In the genomic region with DNA sequence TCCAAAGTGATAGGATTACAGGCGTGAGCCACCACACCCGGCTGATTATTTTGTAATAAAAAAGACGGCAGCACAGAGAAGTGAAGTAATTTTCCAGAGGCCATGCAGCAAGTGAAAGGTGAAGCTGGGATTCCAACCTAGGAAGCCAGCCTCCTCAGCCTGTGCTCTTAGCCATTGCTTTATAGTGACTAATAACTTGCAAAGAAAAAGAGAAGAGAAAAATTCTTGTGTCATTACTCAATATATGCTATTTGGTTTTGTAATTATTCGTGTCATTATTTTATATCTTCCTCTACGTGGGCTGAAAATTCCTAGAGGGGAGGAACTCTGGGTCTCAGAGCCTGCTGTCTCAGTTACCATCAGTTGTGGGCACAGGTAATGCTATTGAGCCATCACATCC, we compare ENCODE assay signal across 10 cellular contexts. TPM values are rescaled to one million over a fixed set of nuclear protein-coding genes. Genes with fewer than 3 reads are reported as not detected.
DNase-seq lines count a peak whose midpoint lies in the region; ATAC-seq, FAIRE-seq and TF ChIP-seq lines count a peak whose summit lies in the region.
"Had no signal": no experiment of that assay in that cellular context is flagged by ENCODE, and none has a peak within 500 bp of the region (broad histone marks: within the 10 kb centered on the region; RNA-seq: fewer than 3 reads in every experiment).

No MANE protein-coding gene starts in this region.

- TF ChIP-seq CTCF in HepG2 (CRISPR knock-in tag; IDR thresholded peaks at IDR 0.05) (no peak), right lobe of liver (IDR thresholded peaks at IDR 0.05) (no peak), RWPE2 (IDR thresholded peaks at IDR 0.05; ENCODE audit: poor library complexity, severe bottlenecking) (no peak)

- DNase-seq in HepG2 (ENCODE audit: low spot score): no peak
- no peak for DNase-seq in right lobe of liver
- no peak for DNase-seq in RWPE2 (ENCODE audit: low spot score)
- peak; percentile 54 for DNase-seq in fibroblast of peridontal ligament (ENCODE audit: extremely low read depth)
- DNase-seq in NCI-H146 (lab: John Stamatoyannopoulos, UW): no peak
- no peak for DNase-seq in HPDE6-E6E7 (ENCODE audit: extremely low spot score)
- DNase-seq in activated CD8-positive, alpha-beta memory T cell treated with anti-CD3 and anti-CD28 coated beads, Interleukin-2, amount 50 U/mL, for 48 hours: no peak
- DNase-seq: effector CD4-positive, alpha-beta T cell had no signal

- H4K20me1 ChIP-seq in HepG2 (ENCODE audit: insufficient read depth, low read length): peaks cover 8% of the 10 kb centered on the region

- no peak overlapping the region for H2AFZ ChIP-seq in HepG2 (ENCODE audit: low read length)
- H2AFZ ChIP-seq: neural progenitor cell had no signal

- H3K4me2 ChIP-seq in HepG2 (ENCODE audit: low read depth, low read length): peak overlapping the region; percentile 91; the same call in 1 of the 2 replicates
- H3K4me2 ChIP-seq: neural progenitor cell had no signal

- in situ Hi-C loops in HepG2 (cut with HindIII; ENCODE audit: extremely low pct_ligation_motif_present, low pct_unique_long_range_greater_than_20kb): loop anchor here (5.0 kb wide), 1 partner anchor 55 kb away; no protein-coding TSS in a partner anchor

- H3K79me2 ChIP-seq in HepG2 (ENCODE audit: insufficient read depth, low read length): peaks cover 27% of the 10 kb centered on the region

- TF ChIP-seq EP300 in HepG2 (IDR thresholded peaks at IDR 0.05; ENCODE audit: low read depth in 2 of 2, low read length in 2 of 2) (no peak), HepG2 (CRISPR knock-in tag; IDR thresholded peaks at IDR 0.05; ENCODE audit: borderline replicate concordance) (no peak)

- BruUV-seq in HepG2 (replicated peaks; lab: Mats Ljungman, UMichigan): no TSS peak

- H3K27me3 ChIP-seq in HepG2 (ENCODE audit: control insufficient read depth in 1 of 2, insufficient read depth in 2 of 2, low read length in 2 of 2): no peaks in the 10 kb centered on the region; a peak in 2 of 5 replicates
- H3K27me3 ChIP-seq in right lobe of liver: no peaks in the 10 kb centered on the region
- H3K27me3 ChIP-seq in RWPE2 (ENCODE audit: insufficient read depth, poor library complexity, severe bottlenecking): no peaks in the 10 kb centered on the region

- POLR2A ChIA-PET in HepG2 (lab: Yijun Ruan, JAX): interaction anchor here (0.6 to 5.3 kb wide), 4 partner anchors 9 to 42 kb away, joined by 3 to 57 read pairs (median 4); no protein-coding TSS in a partner anchor

- WGBS in HepG2 (ENCODE audit: low lambda C conversion rate): 15% methylated on average over 5 of the region's 5 CpGs
- 50% methylated on average over 5 of the region's 5 CpGs for whole genome bisulfite sequencing in right lobe of liver (ENCODE audit: insufficient coverage, low coverage, low lambda C conversion rate, missing lambda C conversion rate)

- TF ChIP-seq RAD21 in HepG2 (CRISPR knock-in tag; IDR thresholded peaks at IDR 0.05): no peak

- TF ChIP-seq POLR2A in HepG2 (IDR thresholded peaks at IDR 0.05; ENCODE audit: insufficient read depth in 1 of 2, low read depth in 2 of 2, low read length in 2 of 2) (no peak), right lobe of liver (IDR thresholded peaks at IDR 0.05) (no peak)

- ATAC-seq in HepG2 (no peak), right lobe of liver (no peak), RWPE2 (ENCODE audit: low read depth) (peak; percentile 49), GM19324 (IDR thresholded peaks at IDR 0.05; ENCODE audit: low FRiP score, unreplicated experiment) (no peak)

- FAIRE-seq in HepG2 (lab: Jason Lieb, UNC): no peak

- CTCF ChIA-PET in HepG2 (lab: Yijun Ruan, JAX; ENCODE audit: low intra/inter-chr PET ratio, low total read pairs): no interaction called here

- H3K9me3 ChIP-seq in HepG2 (ENCODE audit: low read length) (no peaks in the 10 kb centered on the region), right lobe of liver (no peaks in the 10 kb centered on the region), RWPE2 (ENCODE audit: severe bottlenecking) (no peaks in the 10 kb centered on the region)

- no peak overlapping the region for H3K4me3 ChIP-seq in HepG2 (replicated peaks in 1 of 3; ENCODE audit: insufficient read depth in 1 of 3, low read depth in 2 of 3, low read length in 3 of 3)
- no peak overlapping the region for H3K4me3 ChIP-seq in right lobe of liver
- no peak overlapping the region for H3K4me3 ChIP-seq in RWPE2 (ENCODE audit: severe bottlenecking)
- H3K4me3 ChIP-seq: neural progenitor cell had no signal

- H3K4me1 ChIP-seq in HepG2 (ENCODE audit: insufficient read depth, low read length) (peaks cover 38% of the 10 kb centered on the region), right lobe of liver (peaks cover 0 to 9% (median 3%) of the 10 kb centered on the region in 4 donors), RWPE2 (ENCODE audit: insufficient read depth, poor library complexity, severe bottlenecking) (peaks cover 15% of the 10 kb centered on the region)

- H3K36me3 ChIP-seq in HepG2 (replicated peaks in 1 of 2; ENCODE audit: control insufficient read depth in 1 of 2, insufficient read depth in 2 of 2, low read length in 2 of 2) (no peaks in the 10 kb centered on the region), right lobe of liver (no peaks in the 10 kb centered on the region), RWPE2 (ENCODE audit: low read depth) (peaks cover 25% of the 10 kb centered on the region)
- H3K36me3 ChIP-seq: neural progenitor cell had no signal

- intact Hi-C loops in HepG2 (cut with micrococcal nuclease; ENCODE audit: unreplicated experiment) (loop anchor here (5.0 kb wide), 1 partner anchor 65 kb away; a partner anchor contains a TSS), right lobe of liver (cut with DNase I) (loop anchor here (5.0 to 10.0 kb wide), 2 partner anchors 48 to 55 kb away; no protein-coding TSS in a partner anchor)

- no peak overlapping the region for H3K9ac ChIP-seq in HepG2 (ENCODE audit: insufficient read depth, low read depth, low read length)
- H3K9ac ChIP-seq: neural progenitor cell had no signal

- H3K27ac ChIP-seq in HepG2 (ENCODE audit: extremely low read length, insufficient read depth, low read length) (no peak overlapping the region), right lobe of liver (no peak overlapping the region), RWPE2 (ENCODE audit: poor library complexity, severe bottlenecking) (peak overlapping the region; percentile 97)
- H3K27ac ChIP-seq: neural progenitor cell had no signal

RNA-seq across cellular contexts. Expression of a gene that starts 1.6 kb away (rescaled TPM):
- 3.0 and 3.5 TPM in 2 replicates for total RNA-seq in HepG2 (2016; rRNA removed; fragmentation: Illumina TruSeq; extraction: Trizol)
- 0.71 and 0.81 TPM in 2 replicates for total RNA-seq in HepG2 (2016; cell fraction: cytosol; rRNA removed; fragmentation: Illumina TruSeq; extraction: Trizol; ENCODE audit: low read depth)
- 2.3 and 3.4 TPM in 2 replicates for total RNA-seq in HepG2 (2016; cell fraction: insoluble cytoplasmic fraction; rRNA removed; fragmentation: Illumina TruSeq; extraction: Trizol)
- 2.1 and 2.2 TPM in 2 replicates for total RNA-seq in HepG2 (2016; cell fraction: membrane; rRNA removed; fragmentation: Illumina TruSeq; extraction: Trizol)
- 3.7 and 4.2 TPM in 2 replicates for total RNA-seq in HepG2 (2016; cell fraction: nucleus; rRNA removed; fragmentation: Illumina TruSeq; extraction: Trizol)
- polyA plus RNA-seq in HepG2 (2011; rRNA removed): 2.5 and 3.1 TPM in 2 replicates
- polyA plus RNA-seq in HepG2 (2011; cell fraction: cytosol; rRNA removed): 2.4 and 2.6 TPM in 2 replicates
- polyA plus RNA-seq in HepG2 (2011; cell fraction: nucleus; rRNA removed): 4.5 and 4.9 TPM in 2 replicates
- polyA plus RNA-seq in HepG2 (2012): 1.8 and 2.7 TPM in 2 replicates
- 0.26 TPM in 2 replicates for polyA plus RNA-seq in HepG2 (2016; cell fraction: cytosol; fragmentation: Illumina TruSeq; extraction: Trizol; ENCODE audit: low read depth)
- polyA plus RNA-seq in HepG2 (2016; cell fraction: insoluble cytoplasmic fraction; fragmentation: Illumina TruSeq; extraction: Trizol; ENCODE audit: low read depth): 1.9 TPM in 2 replicates
- polyA plus RNA-seq in HepG2 (2016; cell fraction: membrane; fragmentation: Illumina TruSeq; extraction: Trizol; ENCODE audit: low read depth): 0.66 and 0.70 TPM in 2 replicates
- 3.4 and 3.9 TPM in 2 replicates for polyA plus RNA-seq in HepG2 (2016; cell fraction: nucleus; fragmentation: Illumina TruSeq; extraction: Trizol; ENCODE audit: insufficient read depth, low read depth)
- polyA minus RNA-seq in HepG2 (2011; rRNA and poly(A)+ RNA removed; ENCODE audit: low replicate concordance): 4.2 and 7.4 TPM in 2 replicates
- 2.6 TPM in 2 replicates for polyA minus RNA-seq in HepG2 (2011; cell fraction: cytosol; rRNA and poly(A)+ RNA removed)
- polyA minus RNA-seq in HepG2 (2011; cell fraction: nucleus; rRNA and poly(A)+ RNA removed): 5.2 and 7.2 TPM in 2 replicates
- total RNA-seq in right lobe of liver: 1 to 10 TPM; 2.0 to 6.2 (median 3.4) TPM

RNA-seq across cellular contexts. Expression of a gene that starts 53.1 kb away (rescaled TPM):
- total RNA-seq in HepG2 (2016; rRNA removed; fragmentation: Illumina TruSeq; extraction: Trizol): 6.6 and 10.4 TPM in 2 replicates
- 0.79 and 0.91 TPM in 2 replicates for total RNA-seq in HepG2 (2016; cell fraction: cytosol; rRNA removed; fragmentation: Illumina TruSeq; extraction: Trizol; ENCODE audit: low read depth)
- 8.2 and 11.7 TPM in 2 replicates for total RNA-seq in HepG2 (2016; cell fraction: insoluble cytoplasmic fraction; rRNA removed; fragmentation: Illumina TruSeq; extraction: Trizol)
- total RNA-seq in HepG2 (2016; cell fraction: membrane; rRNA removed; fragmentation: Illumina TruSeq; extraction: Trizol): 3.1 and 3.4 TPM in 2 replicates
- total RNA-seq in HepG2 (2016; cell fraction: nucleus; rRNA removed; fragmentation: Illumina TruSeq; extraction: Trizol): 8.7 and 10.3 TPM in 2 replicates
- 7.7 and 11.4 TPM in 2 replicates for polyA plus RNA-seq in HepG2 (2011; rRNA removed)
- 5.9 and 9.6 TPM in 2 replicates for polyA plus RNA-seq in HepG2 (2011; cell fraction: cytosol; rRNA removed)
- 3.1 and 3.5 TPM in 2 replicates for polyA plus RNA-seq in HepG2 (2011; cell fraction: nucleus; rRNA removed)
- 6.1 and 6.7 TPM in 2 replicates for polyA plus RNA-seq in HepG2 (2012)
- 0.89 and 1.2 TPM in 2 replicates for polyA plus RNA-seq in HepG2 (2016; cell fraction: cytosol; fragmentation: Illumina TruSeq; extraction: Trizol; ENCODE audit: low read depth)
- polyA plus RNA-seq in HepG2 (2016; cell fraction: insoluble cytoplasmic fraction; fragmentation: Illumina TruSeq; extraction: Trizol; ENCODE audit: low read depth): 9.1 and 9.3 TPM in 2 replicates
- polyA plus RNA-seq in HepG2 (2016; cell fraction: membrane; fragmentation: Illumina TruSeq; extraction: Trizol; ENCODE audit: low read depth): 2.4 and 3.2 TPM in 2 replicates
- polyA plus RNA-seq in HepG2 (2016; cell fraction: nucleus; fragmentation: Illumina TruSeq; extraction: Trizol; ENCODE audit: insufficient read depth, low read depth): 14.0 and 15.8 TPM in 2 replicates
- polyA minus RNA-seq in HepG2 (2011; rRNA and poly(A)+ RNA removed; ENCODE audit: low replicate concordance): 9.4 and 15.8 TPM in 2 replicates
- polyA minus RNA-seq in HepG2 (2011; cell fraction: cytosol; rRNA and poly(A)+ RNA removed): 5.4 and 6.8 TPM in 2 replicates
- polyA minus RNA-seq in HepG2 (2011; cell fraction: nucleus; rRNA and poly(A)+ RNA removed): 4.5 and 7.8 TPM in 2 replicates
- 10 to 100 TPM in 1 of 6 experiments, 1 to 10 TPM in 5; 5.6 to 11.6 (median 6.6) TPM for total RNA-seq in right lobe of liver
